ENCODE assay signal across 16 cellular contexts in the genomic region with DNA sequence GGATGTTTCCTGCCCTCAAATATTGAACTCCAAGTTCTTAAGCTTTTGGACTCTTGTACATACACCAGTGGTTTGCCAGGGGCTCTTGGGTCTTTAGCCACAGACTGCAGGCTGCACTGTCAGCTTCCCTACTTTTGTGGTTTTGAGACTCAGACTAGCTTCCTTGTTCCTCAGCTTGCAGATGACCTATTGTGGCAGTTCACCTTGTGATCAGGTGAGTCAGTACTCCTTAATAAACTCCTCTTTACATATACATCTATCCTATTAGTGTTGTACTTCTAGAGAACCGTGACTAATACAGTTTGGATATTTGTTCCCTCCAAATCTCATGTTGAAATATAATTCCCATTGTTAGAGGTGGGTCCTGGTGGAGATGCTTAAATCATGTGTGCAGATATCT.
"Had no signal": no experiment of that assay in that cellular context is flagged by ENCODE, and none has a peak within 500 bp of the region (broad histone marks: within the 10 kb centered on the region; RNA-seq: fewer than 3 reads in every experiment).

No MANE protein-coding gene starts in this region.

- DNase-seq: effector memory CD4-positive, alpha-beta T cell; esophagus squamous epithelium; foreskin fibroblast; immature natural killer cell; left cardiac atrium; left ventricle myocardium inferior; lower lobe of right lung; mesendoderm; naive B cell; psoas muscle; retina; right lobe of liver; stimulated activated CD4-positive, alpha-beta T cell treated with anti-CD3 and anti-CD28 coated beads, Interleukin-4, amount 100 ng/mL, for 1 hour; stimulated activated CD8-positive, alpha-beta memory T cell treated with anti-CD3 and anti-CD28 coated beads, Interleukin-4, amount 100 ng/mL, for 48 hours; stimulated activated naive CD8-positive, alpha-beta T cell treated with anti-CD3 and anti-CD28 coated beads, Interleukin-15, Interleukin-2, amounts not matched to agents 100 U/mL and 50 U/mL, for 24 hours; thyroid gland had no signal
